17 cellular contexts compared by ENCODE assay signal in the genomic region with DNA sequence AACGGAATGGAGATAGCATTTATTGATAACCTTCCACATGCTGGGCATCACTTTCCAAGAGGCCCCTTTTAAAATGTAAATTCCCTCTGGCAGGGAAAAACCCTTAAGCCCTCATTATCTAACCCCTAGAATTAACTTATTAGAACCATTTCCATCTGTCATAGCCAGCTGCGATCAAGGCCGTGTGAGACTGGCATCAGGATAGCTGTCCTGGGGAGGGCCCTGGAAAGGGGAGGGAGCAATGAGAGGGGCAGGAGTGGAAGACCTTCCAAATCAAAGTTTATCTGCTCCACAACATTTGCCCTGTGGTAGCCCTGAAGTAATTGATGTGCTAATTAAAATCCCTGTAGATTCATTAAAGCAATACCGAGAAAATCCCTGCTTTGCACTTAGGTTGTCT. TPM values are rescaled to one million over a fixed set of nuclear protein-coding genes. Genes with fewer than 3 reads are reported as not detected.
DNase-seq lines count a peak whose midpoint lies in the region; FAIRE-seq and TF ChIP-seq lines count a peak whose summit lies in the region.
"Had no signal": no experiment of that assay in that cellular context is flagged by ENCODE, and none has a peak within 500 bp of the region (broad histone marks: within the 10 kb centered on the region; RNA-seq: fewer than 3 reads in every experiment).

No MANE protein-coding gene starts in this region.

- H4K91ac ChIP-seq in H9 (ENCODE audit: insufficient read length, low read depth, low read length): no peak overlapping the region

- peaks cover 33% of the 10 kb centered on the region in 2 experiments for H3K4me1 Mint-ChIP-seq in H9
- H3K4me1 Mint-ChIP-seq: CD4-positive, CD25-positive, alpha-beta regulatory T cell had no signal

- H3K4me1 ChIP-seq in iPS-20b (ENCODE audit: insufficient read depth, low read length): peaks cover 24% of the 10 kb centered on the region; the same call in 1 of the 2 replicates
- no peaks in the 10 kb centered on the region for H3K4me1 ChIP-seq in tibial artery
- peaks cover 15% of the 10 kb centered on the region; the same call in 1 of the 2 replicates for H3K4me1 ChIP-seq in H9 (ENCODE audit: insufficient read depth, low read length)
- H3K4me1 ChIP-seq: BLaER1 treated with 17β-estradiol and CSF1 and Interleukin-3, amounts not matched to agents 10 nM and 100 nM had no signal

- H2BK20ac ChIP-seq in H9 (ENCODE audit: low read depth, low read length, poor library complexity, severe bottlenecking): no peak overlapping the region

- H3K27me3 ChIP-seq in H7 (ENCODE audit: control insufficient read depth, insufficient read depth, low read length): no peaks in the 10 kb centered on the region
- no peaks in the 10 kb centered on the region for H3K27me3 ChIP-seq in iPS-20b (ENCODE audit: insufficient read depth, low read length)
- no peaks in the 10 kb centered on the region for H3K27me3 ChIP-seq in tibial artery
- no peaks in the 10 kb centered on the region for H3K27me3 ChIP-seq in H9 (ENCODE audit: insufficient read depth, low read length)
- H3K27me3 ChIP-seq: BLaER1 treated with 17β-estradiol and CSF1 and Interleukin-3, amounts not matched to agents 10 nM and 100 nM had no signal

- H3K27me3 Mint-ChIP-seq in H9 (ENCODE audit: low read depth): no peaks in the 10 kb centered on the region; the same call in 1 of the 2 replicates

- H3K4me3 Mint-ChIP-seq in H9: no peak overlapping the region
- H3K4me3 Mint-ChIP-seq: CD4-positive, CD25-positive, alpha-beta regulatory T cell; HFFc6 had no signal

- no peak overlapping the region for H3K14ac ChIP-seq in H9 (ENCODE audit: insufficient read depth, low read length)

- no peak overlapping the region for H3K27ac ChIP-seq in iPS-20b (ENCODE audit: low read length)
- no peak overlapping the region for H3K27ac ChIP-seq in tibial artery
- H3K27ac ChIP-seq in H9 (ENCODE audit: insufficient read length, low read depth, low read length): no peak overlapping the region
- H3K27ac ChIP-seq: BLaER1 treated with 17β-estradiol and CSF1 and Interleukin-3, amounts not matched to agents 10 nM and 100 nM; HL-60 had no signal

- H2AK5ac ChIP-seq in H9 (ENCODE audit: insufficient read length, low read length): no peak overlapping the region

- no peak overlapping the region for H3T11ph ChIP-seq in H9 (ENCODE audit: low read length)

- no peaks in the 10 kb centered on the region for H3K36me3 ChIP-seq in H7 (replicated peaks; ENCODE audit: control insufficient read depth, insufficient read depth, low read length)
- no peaks in the 10 kb centered on the region for H3K36me3 ChIP-seq in iPS-20b (ENCODE audit: insufficient read depth, low read depth, low read length)
- no peaks in the 10 kb centered on the region for H3K36me3 ChIP-seq in tibial artery
- H3K36me3 ChIP-seq: BLaER1 treated with 17β-estradiol and CSF1 and Interleukin-3, amounts not matched to agents 10 nM and 100 nM had no signal

- no peak overlapping the region for H3K56ac ChIP-seq in H9 (ENCODE audit: insufficient read length, low read depth, low read length)

- no peak for DNase-seq in D721Med (ENCODE audit: insufficient read length, low spot score)
- DNase-seq in H7: peak; percentile 18
- DNase-seq in NCI-H82 treated with DMSO at 0.1 percent for 48 hours (lab: John Stamatoyannopoulos, UW; ENCODE audit: unreplicated experiment): peak; percentile 95
- no peak for DNase-seq in tibial artery
- no peak for DNase-seq in H9
- no peak for DNase-seq in RCC 7860 (ENCODE audit: low spot score)
- DNase-seq in GOT3 (lab: John Stamatoyannopoulos, UW): no peak
- DNase-seq: ACHN; CD4-positive, CD25-positive, alpha-beta regulatory T cell; DND-41; GDM1; HCEC 1CT; HFFc6 had no signal

- intact Hi-C loops in tibial artery (cut with DNase I; ENCODE audit: low total_unique reads): no loop called here

- no CpG with 5 or more reads among the region's 4 CpGs for WGBS in H9 (ENCODE audit: extremely low coverage, insufficient read length, low lambda C conversion rate)

- no peak overlapping the region for H4K8ac ChIP-seq in H9 (replicated peaks; ENCODE audit: insufficient read length, low read depth, low read length)

- no peak overlapping the region for H3K23ac ChIP-seq in H9 (ENCODE audit: insufficient read length, low read depth, low read length)

- H3K9me3 ChIP-seq in iPS-20b (ENCODE audit: insufficient read depth, low read depth, low read length): no peaks in the 10 kb centered on the region
- no peaks in the 10 kb centered on the region for H3K9me3 ChIP-seq in tibial artery
- H3K9me3 ChIP-seq in H9 (ENCODE audit: control insufficient read depth, low read depth, low read length): no peaks in the 10 kb centered on the region

- no peak overlapping the region for H3K4ac ChIP-seq in H9 (ENCODE audit: low read depth, low read length)

- no peak overlapping the region for H3K18ac ChIP-seq in H9 (ENCODE audit: insufficient read length, low read depth, low read length)

- H3K4me3 ChIP-seq in H7 (ENCODE audit: insufficient read depth, low read depth, low read length) (no peak overlapping the region), iPS-20b (ENCODE audit: low read length) (peak overlapping the region; percentile 4; the same call in 1 of the 2 replicates), tibial artery (no peak overlapping the region)
- H3K4me3 ChIP-seq: BLaER1 treated with 17β-estradiol and CSF1 and Interleukin-3, amounts not matched to agents 10 nM and 100 nM had no signal

- H2BK15ac ChIP-seq in H9 (ENCODE audit: low read depth, low read length): no peak overlapping the region

- H2BK5ac ChIP-seq in H9 (ENCODE audit: insufficient read length, low read length): no peak overlapping the region

- no peak overlapping the region for H2BK120ac ChIP-seq in H9 (ENCODE audit: low read depth, low read length, poor library complexity, severe bottlenecking)

- H4K5ac ChIP-seq in H9 (ENCODE audit: insufficient read length, low read depth, low read length): no peak overlapping the region

- no peak overlapping the region for H3K4me2 ChIP-seq in H9 (ENCODE audit: insufficient read depth, insufficient read length, low read length)
- H3K4me2 ChIP-seq: BLaER1 treated with 17β-estradiol and CSF1 and Interleukin-3, amounts not matched to agents 10 nM and 100 nM had no signal

- no peak for TF ChIP-seq CTCF in D721Med (IDR thresholded peaks at IDR 0.05; ENCODE audit: insufficient read depth, missing control alignments)
- TF ChIP-seq CTCF in tibial artery (IDR thresholded peaks at IDR 0.05): no peak
- no peak for TF ChIP-seq CTCF in H9 (conservative IDR thresholded peaks at IDR 0.05)

- 0 out of 7 replicates have a peak overlapping the region, but pooled peaks of 1 of the 3 experiments have one; percentile 46 for H3K27ac Mint-ChIP-seq in H9
- H3K27ac Mint-ChIP-seq: CD4-positive, CD25-positive, alpha-beta regulatory T cell; HFFc6 had no signal

- H2AFZ ChIP-seq in H9 (ENCODE audit: low read length): no peak overlapping the region

- no peaks in the 10 kb centered on the region for H3K36me3 Mint-ChIP-seq in H9 (ENCODE audit: insufficient read depth in 1 of 3, low read depth in 3 of 3)
- H3K36me3 Mint-ChIP-seq: CD4-positive, CD25-positive, alpha-beta regulatory T cell had no signal

- H2BK12ac ChIP-seq in H9 (ENCODE audit: insufficient read length, low read depth, low read length): no peak overlapping the region

- no peaks in the 10 kb centered on the region for H3K79me1 ChIP-seq in H9 (ENCODE audit: insufficient read depth, low read depth, low read length, poor library complexity, severe bottlenecking)

- no peaks in the 10 kb centered on the region for H3K9me3 Mint-ChIP-seq in H9
- H3K9me3 Mint-ChIP-seq: CD4-positive, CD25-positive, alpha-beta regulatory T cell; HFFc6 had no signal

- no peaks in the 10 kb centered on the region for H3K79me2 ChIP-seq in H9 (ENCODE audit: insufficient read depth, low read length)

- no peaks in the 10 kb centered on the region for H4K20me1 ChIP-seq in H9 (ENCODE audit: control insufficient read depth, insufficient read depth, insufficient read length)
- H4K20me1 ChIP-seq: BLaER1 treated with 17β-estradiol and CSF1 and Interleukin-3, amounts not matched to agents 10 nM and 100 nM had no signal

- no peaks in the 10 kb centered on the region for H3K23me2 ChIP-seq in H9 (ENCODE audit: insufficient read length, low read depth, low read length, poor library complexity, severe bottlenecking)

- H3K9ac ChIP-seq in iPS-20b (ENCODE audit: low read depth, low read length) (no peak overlapping the region), H9 (ENCODE audit: extremely low read depth, insufficient read length, low read length) (no peak overlapping the region)
- H3K9ac ChIP-seq: BLaER1 treated with 17β-estradiol and CSF1 and Interleukin-3, amounts not matched to agents 10 nM and 100 nM had no signal

- FAIRE-seq in D721Med (lab: Jason Lieb, UNC) (peak; percentile 97), RCC 7860 (lab: Jason Lieb, UNC) (no peak)
- FAIRE-seq: GM19239 had no signal

RNA-seq across cellular contexts. Expression of gene JAZF1, which starts 45.0 kb away (rescaled TPM):
- 11.3 and 13.5 TPM in 2 replicates for total RNA-seq in H7 (2014; rRNA removed; shearing (Covaris generic))
- total RNA-seq in H9 (2021): 7.6 and 9.1 TPM in 2 replicates

Comparison
In these comparisons a context has a peak if more than half of its experiments do, and no peak if none do; other contexts are left out.
1. DNase-seq: peak in H7 (single experiment) and NCI-H82 treated with DMSO at 0.1 percent for 48 hours (single experiment); none in D721Med (single experiment), tibial artery (0 of 2), H9 (single experiment), RCC 7860 (single experiment) and GOT3 (single experiment).